1 cellular context compared by ENCODE assay signal in the genomic region with DNA sequence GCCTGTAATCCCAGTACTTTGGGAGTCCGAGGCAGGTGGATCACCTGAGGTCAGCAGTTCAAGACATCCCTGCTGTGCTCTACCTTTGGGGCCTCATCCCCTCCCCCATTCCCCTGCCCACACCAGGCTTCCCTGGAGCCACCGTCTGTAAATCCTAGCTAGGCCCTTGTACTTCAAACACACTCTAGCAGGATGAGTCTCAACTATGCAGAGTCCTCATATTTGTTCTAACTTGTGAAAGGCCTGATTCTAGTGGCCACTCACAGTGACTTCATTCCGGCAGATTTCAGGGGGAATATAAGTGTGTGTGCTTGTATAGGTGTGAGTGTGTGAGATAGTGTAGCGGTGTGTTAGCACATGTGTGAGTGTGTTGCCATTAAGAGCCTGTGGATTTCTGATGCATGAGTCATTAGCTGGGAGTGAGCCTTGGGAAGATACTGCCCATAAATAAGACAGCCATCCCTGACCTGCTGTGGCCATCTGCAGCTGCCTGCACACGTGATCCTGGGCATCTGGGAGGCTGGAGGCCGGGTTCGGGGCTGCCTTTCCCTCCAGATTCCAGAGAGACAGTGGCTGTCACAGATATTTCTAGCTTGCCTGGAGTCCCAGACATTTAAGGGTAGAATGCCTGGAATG.
TF ChIP-seq lines count a peak whose summit lies in the region.

No MANE protein-coding gene starts in this region.

TF ChIP-seq in HEK293, 187 proteins besides CTCF, POLR2A, EP300 and RAD21 (continued from another document and continues in another):
- TF ChIP-seq, protein P1, sequence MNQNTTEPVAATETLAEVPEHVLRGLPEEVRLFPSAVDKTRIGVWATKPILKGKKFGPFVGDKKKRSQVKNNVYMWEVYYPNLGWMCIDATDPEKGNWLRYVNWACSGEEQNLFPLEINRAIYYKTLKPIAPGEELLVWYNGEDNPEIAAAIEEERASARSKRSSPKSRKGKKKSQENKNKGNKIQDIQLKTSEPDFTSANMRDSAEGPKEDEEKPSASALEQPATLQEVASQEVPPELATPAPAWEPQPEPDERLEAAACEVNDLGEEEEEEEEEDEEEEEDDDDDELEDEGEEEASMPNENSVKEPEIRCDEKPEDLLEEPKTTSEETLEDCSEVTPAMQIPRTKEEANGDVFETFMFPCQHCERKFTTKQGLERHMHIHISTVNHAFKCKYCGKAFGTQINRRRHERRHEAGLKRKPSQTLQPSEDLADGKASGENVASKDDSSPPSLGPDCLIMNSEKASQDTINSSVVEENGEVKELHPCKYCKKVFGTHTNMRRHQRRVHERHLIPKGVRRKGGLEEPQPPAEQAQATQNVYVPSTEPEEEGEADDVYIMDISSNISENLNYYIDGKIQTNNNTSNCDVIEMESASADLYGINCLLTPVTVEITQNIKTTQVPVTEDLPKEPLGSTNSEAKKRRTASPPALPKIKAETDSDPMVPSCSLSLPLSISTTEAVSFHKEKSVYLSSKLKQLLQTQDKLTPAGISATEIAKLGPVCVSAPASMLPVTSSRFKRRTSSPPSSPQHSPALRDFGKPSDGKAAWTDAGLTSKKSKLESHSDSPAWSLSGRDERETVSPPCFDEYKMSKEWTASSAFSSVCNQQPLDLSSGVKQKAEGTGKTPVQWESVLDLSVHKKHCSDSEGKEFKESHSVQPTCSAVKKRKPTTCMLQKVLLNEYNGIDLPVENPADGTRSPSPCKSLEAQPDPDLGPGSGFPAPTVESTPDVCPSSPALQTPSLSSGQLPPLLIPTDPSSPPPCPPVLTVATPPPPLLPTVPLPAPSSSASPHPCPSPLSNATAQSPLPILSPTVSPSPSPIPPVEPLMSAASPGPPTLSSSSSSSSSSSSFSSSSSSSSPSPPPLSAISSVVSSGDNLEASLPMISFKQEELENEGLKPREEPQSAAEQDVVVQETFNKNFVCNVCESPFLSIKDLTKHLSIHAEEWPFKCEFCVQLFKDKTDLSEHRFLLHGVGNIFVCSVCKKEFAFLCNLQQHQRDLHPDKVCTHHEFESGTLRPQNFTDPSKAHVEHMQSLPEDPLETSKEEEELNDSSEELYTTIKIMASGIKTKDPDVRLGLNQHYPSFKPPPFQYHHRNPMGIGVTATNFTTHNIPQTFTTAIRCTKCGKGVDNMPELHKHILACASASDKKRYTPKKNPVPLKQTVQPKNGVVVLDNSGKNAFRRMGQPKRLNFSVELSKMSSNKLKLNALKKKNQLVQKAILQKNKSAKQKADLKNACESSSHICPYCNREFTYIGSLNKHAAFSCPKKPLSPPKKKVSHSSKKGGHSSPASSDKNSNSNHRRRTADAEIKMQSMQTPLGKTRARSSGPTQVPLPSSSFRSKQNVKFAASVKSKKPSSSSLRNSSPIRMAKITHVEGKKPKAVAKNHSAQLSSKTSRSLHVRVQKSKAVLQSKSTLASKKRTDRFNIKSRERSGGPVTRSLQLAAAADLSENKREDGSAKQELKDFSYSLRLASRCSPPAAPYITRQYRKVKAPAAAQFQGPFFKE (tag by site-specific recombination; IDR thresholded peaks at IDR 0.05; ENCODE audit: borderline replicate concordance), result no peak
- TF ChIP-seq HOXD13 (CRISPR knock-in tag; IDR thresholded peaks at IDR 0.05; ENCODE audit: borderline replicate concordance) (0 out of 2 replicates have a peak, but pooled peaks have one; percentile 47), GLI4 (tag by site-specific recombination; IDR thresholded peaks at IDR 0.05) (no peak), ZBTB44 (tag by site-specific recombination; IDR thresholded peaks at IDR 0.05) (no peak), SCRT2 (tag by site-specific recombination; IDR thresholded peaks at IDR 0.05) (peak; percentile 82), ZNF157 (tag by site-specific recombination; IDR thresholded peaks at IDR 0.05) (no peak), HOXC10 (CRISPR knock-in tag; IDR thresholded peaks at IDR 0.05) (no peak), ZSCAN4 (tag by site-specific recombination; IDR thresholded peaks at IDR 0.05) (peak; percentile 67), TRIM28 (IDR thresholded peaks at IDR 0.05; ENCODE audit: borderline replicate concordance, low read length) (no peak), FEZF1 (tag by site-specific recombination; IDR thresholded peaks at IDR 0.05) (peak; percentile 23; the same call in 1 of the 2 replicates), ZNF214 (tag by site-specific recombination; IDR thresholded peaks at IDR 0.05; ENCODE audit: borderline replicate concordance) (no peak), ZNF23 (tag by site-specific recombination; IDR thresholded peaks at IDR 0.05; ENCODE audit: borderline replicate concordance) (no peak), SP7 (tag by site-specific recombination; IDR thresholded peaks at IDR 0.05) (peak; percentile 87), SP3 (tag by site-specific recombination; IDR thresholded peaks at IDR 0.05) (no peak; the same call in 1 of the 2 replicates), ZEB2 (tag by site-specific recombination; IDR thresholded peaks at IDR 0.05) (peak; percentile 82; the same call in 1 of the 2 replicates), HIC1 (tag by site-specific recombination; IDR thresholded peaks at IDR 0.05) (peak; percentile 87), PRDM10 (tag by site-specific recombination; IDR thresholded peaks at IDR 0.05) (peak; percentile 57), KLF10 (tag by site-specific recombination; IDR thresholded peaks at IDR 0.05) (no peak), ZNF221 (tag by site-specific recombination; IDR thresholded peaks at IDR 0.05; ENCODE audit: borderline replicate concordance) (no peak), ZNF292 (tag by site-specific recombination; IDR thresholded peaks at IDR 0.05; ENCODE audit: borderline replicate concordance, low read depth) (no peak), ZNF121 (tag by site-specific recombination; IDR thresholded peaks at IDR 0.05) (no peak), WT1 (tag by site-specific recombination; IDR thresholded peaks at IDR 0.05) (peak; percentile 90), TCF7L2 (IDR thresholded peaks at IDR 0.05; ENCODE audit: borderline replicate concordance, low read depth, low read length) (no peak), ZNF645 (tag by site-specific recombination; IDR thresholded peaks at IDR 0.05) (no peak), ZNF521 (tag by site-specific recombination; IDR thresholded peaks at IDR 0.05) (no peak), GLIS2 (tag by site-specific recombination; IDR thresholded peaks at IDR 0.05) (no peak), ZNF785 (tag by site-specific recombination; IDR thresholded peaks at IDR 0.05) (no peak), HOXA7 (CRISPR knock-in tag; IDR thresholded peaks at IDR 0.05; ENCODE audit: borderline replicate concordance) (no peak), ZBTB20 (tag by site-specific recombination; IDR thresholded peaks at IDR 0.05) (peak; percentile 35; the same call in 1 of the 2 replicates), ZNF626 (tag by site-specific recombination; IDR thresholded peaks at IDR 0.05) (no peak)
- TF ChIP-seq, protein P2, sequence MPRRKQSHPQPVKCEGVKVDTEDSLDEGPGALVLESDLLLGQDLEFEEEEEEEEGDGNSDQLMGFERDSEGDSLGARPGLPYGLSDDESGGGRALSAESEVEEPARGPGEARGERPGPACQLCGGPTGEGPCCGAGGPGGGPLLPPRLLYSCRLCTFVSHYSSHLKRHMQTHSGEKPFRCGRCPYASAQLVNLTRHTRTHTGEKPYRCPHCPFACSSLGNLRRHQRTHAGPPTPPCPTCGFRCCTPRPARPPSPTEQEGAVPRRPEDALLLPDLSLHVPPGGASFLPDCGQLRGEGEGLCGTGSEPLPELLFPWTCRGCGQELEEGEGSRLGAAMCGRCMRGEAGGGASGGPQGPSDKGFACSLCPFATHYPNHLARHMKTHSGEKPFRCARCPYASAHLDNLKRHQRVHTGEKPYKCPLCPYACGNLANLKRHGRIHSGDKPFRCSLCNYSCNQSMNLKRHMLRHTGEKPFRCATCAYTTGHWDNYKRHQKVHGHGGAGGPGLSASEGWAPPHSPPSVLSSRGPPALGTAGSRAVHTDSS (tag by site-specific recombination; IDR thresholded peaks at IDR 0.05), result no peak
- TF ChIP-seq, protein P3, sequence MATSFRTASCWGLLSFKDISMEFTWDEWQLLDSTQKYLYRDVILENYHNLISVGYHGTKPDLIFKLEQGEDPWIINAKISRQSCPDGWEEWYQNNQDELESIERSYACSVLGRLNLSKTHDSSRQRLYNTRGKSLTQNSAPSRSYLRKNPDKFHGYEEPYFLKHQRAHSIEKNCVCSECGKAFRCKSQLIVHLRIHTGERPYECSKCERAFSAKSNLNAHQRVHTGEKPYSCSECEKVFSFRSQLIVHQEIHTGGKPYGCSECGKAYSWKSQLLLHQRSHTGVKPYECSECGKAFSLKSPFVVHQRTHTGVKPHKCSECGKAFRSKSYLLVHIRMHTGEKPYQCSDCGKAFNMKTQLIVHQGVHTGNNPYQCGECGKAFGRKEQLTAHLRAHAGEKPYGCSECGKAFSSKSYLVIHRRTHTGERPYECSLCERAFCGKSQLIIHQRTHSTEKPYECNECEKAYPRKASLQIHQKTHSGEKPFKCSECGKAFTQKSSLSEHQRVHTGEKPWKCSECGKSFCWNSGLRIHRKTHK (tag by site-specific recombination; IDR thresholded peaks at IDR 0.05), result no peak
